In genomic region chr3:4684976-4685375, GRCh38 we compare ENCODE assay signal across 27 cellular contexts.
DNase-seq lines count a peak whose midpoint lies in the region; TF ChIP-seq lines count a peak whose summit lies in the region.
"Had no signal": no experiment of that assay in that cellular context is flagged by ENCODE, and none has a peak within 500 bp of the region (broad histone marks: within the 10 kb centered on the region; RNA-seq: fewer than 3 reads in every experiment).

No MANE protein-coding gene starts in this region.

- peaks cover 2% of the 10 kb centered on the region for H3K9me3 ChIP-seq in trophoblast cell (ENCODE audit: insufficient read depth, low read depth, low read length)
- H3K9me3 ChIP-seq: BE2C, Caco-2 had no signal

- H4K91ac ChIP-seq in trophoblast cell (ENCODE audit: low read depth, low read length): no peak overlapping the region

- H4K12ac ChIP-seq in trophoblast cell (ENCODE audit: low read depth, low read length): no peak overlapping the region

- whole genome bisulfite sequencing in trophoblast cell (ENCODE audit: extremely low coverage, insufficient coverage, insufficient read length): no CpG with 5 or more reads among the region's 10 CpGs

- no peak overlapping the region for H3K9ac ChIP-seq in trophoblast cell (ENCODE audit: low read length)
- H3K9ac ChIP-seq: BLaER1; BLaER1 treated with 17β-estradiol and CSF1 and Interleukin-3, amounts not matched to agents 10 nM and 100 nM had no signal

- H3K4me2 ChIP-seq in trophoblast cell (ENCODE audit: low read length): no peak overlapping the region
- H3K4me2 ChIP-seq: A549; BLaER1; BLaER1 treated with 17β-estradiol and CSF1 and Interleukin-3, amounts not matched to agents 10 nM and 100 nM had no signal

- no peaks in the 10 kb centered on the region for H3K27me3 ChIP-seq in trophoblast cell (ENCODE audit: insufficient read depth, low read length)
- H3K27me3 ChIP-seq: BE2C; BLaER1; BLaER1 treated with 17β-estradiol and CSF1 and Interleukin-3, amounts not matched to agents 10 nM and 100 nM had no signal

- H3K27ac ChIP-seq in VCaP (peak overlapping the region; percentile 86), trophoblast cell (ENCODE audit: low read depth, low read length) (no peak overlapping the region)
- H3K27ac ChIP-seq: 22Rv1; A549; BLaER1; BLaER1 treated with 17β-estradiol and CSF1 and Interleukin-3, amounts not matched to agents 10 nM and 100 nM; C4-2B had no signal

- H3K79me1 ChIP-seq in trophoblast cell (ENCODE audit: low read length): peaks cover 5% of the 10 kb centered on the region

- H3K79me2 ChIP-seq in trophoblast cell (ENCODE audit: control insufficient read depth, insufficient read depth, low read length, poor library complexity): no peaks in the 10 kb centered on the region

- H3K14ac ChIP-seq in trophoblast cell (ENCODE audit: low read length): no peak overlapping the region

- no peak overlapping the region for H3K23ac ChIP-seq in trophoblast cell (ENCODE audit: low read length)

- no peak overlapping the region for H2BK120ac ChIP-seq in trophoblast cell (ENCODE audit: insufficient read depth, low read length, poor library complexity)

- H3K4ac ChIP-seq in trophoblast cell (ENCODE audit: low read depth, low read length): no peak overlapping the region

- peak overlapping the region; percentile 50 for H2BK12ac ChIP-seq in trophoblast cell (ENCODE audit: low read length)

- H3K36me3 ChIP-seq in trophoblast cell (ENCODE audit: control insufficient read depth in 1 of 2, insufficient read depth in 2 of 2, low read length in 2 of 2): no peaks in the 10 kb centered on the region

- no peak overlapping the region for H4K8ac ChIP-seq in trophoblast cell (ENCODE audit: low read depth, low read length)

- DNase-seq in trophoblast cell: no peak
- DNase-seq in GM03348 (ENCODE audit: low spot score): no peak
- DNase-seq in DMS79 treated with DMSO at 0.1 percent for 48 hours (lab: John Stamatoyannopoulos, UW): no peak
- DNase-seq: 8988T; ACHN; AML-193; BE2C; C1 segment of cervical spinal cord; Caco-2; Calu3; CD4-positive, alpha-beta memory T cell; CD4-positive, alpha-beta T cell; CD4-positive, CD25-positive, alpha-beta regulatory T cell; CD8-positive, alpha-beta T cell; COR-L47; DMS 273 treated with DMSO at 0.1 percent for 48 hours; DMS153; DMS53; DMS79; DND-41; EL had no signal

- no peak overlapping the region for H2AFZ ChIP-seq in trophoblast cell (ENCODE audit: insufficient read depth, low read length, poor library complexity)

- TF ChIP-seq CTCF in VCaP (conservative IDR thresholded peaks at IDR 0.05): no peak

- no peak overlapping the region for H2BK5ac ChIP-seq in trophoblast cell (ENCODE audit: low read depth, low read length, poor library complexity)

- H3K18ac ChIP-seq in trophoblast cell (ENCODE audit: low read length): no peak overlapping the region

- H3K4me3 ChIP-seq in trophoblast cell (ENCODE audit: low read depth, low read length): no peak overlapping the region
- H3K4me3 ChIP-seq: A549; BLaER1; BLaER1 treated with 17β-estradiol and CSF1 and Interleukin-3, amounts not matched to agents 10 nM and 100 nM had no signal

- H2AK5ac ChIP-seq in trophoblast cell (ENCODE audit: low read length): no peak overlapping the region

- peaks cover 7 to 10% of the 10 kb centered on the region in 2 experiments for H3K4me1 ChIP-seq in trophoblast cell (ENCODE audit: control insufficient read depth in 1 of 2, insufficient read depth in 2 of 2, low read length in 2 of 2)
- H3K4me1 ChIP-seq: A549, BE2C had no signal
